Comparison of ENCODE assay signal across 13 cellular contexts in genomic region chr17:4247981-4248388, GRCh38. TPM values are rescaled to one million over a fixed set of nuclear protein-coding genes. Genes with fewer than 3 reads are reported as not detected.
DNase-seq lines count a peak whose midpoint lies in the region; ATAC-seq and TF ChIP-seq lines count a peak whose summit lies in the region.
"Had no signal": no experiment of that assay in that cellular context is flagged by ENCODE, and none has a peak within 500 bp of the region (broad histone marks: within the 10 kb centered on the region; RNA-seq: fewer than 3 reads in every experiment).

No MANE protein-coding gene starts in this region.

- DNase-seq in HCT116 (ENCODE audit: low read depth, low spot score) (peak; percentile 23), Peyer's patch (peak in 2 of 3 donors; percentile 84 to 86), psoas muscle (no peak), T-helper 1 cell (no peak), middle frontal gyrus (ENCODE audit: extremely low spot score, low spot score) (no peak)
- no peak for DNase-seq in stimulated activated CD4-positive, alpha-beta T cell treated with anti-CD3 and anti-CD28 coated beads, Interleukin-4, amount 100 ng/mL, for 4 hours
- DNase-seq: activated T-cell treated with anti-CD3 and anti-CD28 coated beads, Interleukin-2, amount 50 U/mL, for 72 hours; DMS153; midbrain; NCI-H1092; RPMI8226 had no signal

- H3K27ac ChIP-seq in HCT116 (ENCODE audit: low read depth, low read length) (peak overlapping the region; percentile 32), Peyer's patch (peak overlapping the region in 3 of 4 donors; percentile 14 to 90 (median 67)), psoas muscle (peak overlapping the region; percentile 72)

- H2AFZ ChIP-seq in HCT116 (ENCODE audit: low read depth, low read length, poor library complexity, severe bottlenecking) = no peak overlapping the region

- TF ChIP-seq POLR2A in HCT116 (IDR thresholded peaks at IDR 0.05; ENCODE audit: borderline replicate concordance, extremely low read depth, insufficient read depth, insufficient read length) = no peak
- no peak for TF ChIP-seq POLR2A in Peyer's patch (IDR thresholded peaks at IDR 0.05)

- TF ChIP-seq CTCF in HCT116 (IDR thresholded peaks at IDR 0.05 in 2 of 3, conservative IDR thresholded peaks at IDR 0.05 in 1 of 3; ENCODE audit: borderline replicate concordance in 1 of 3, insufficient read depth in 1 of 3, low read depth in 2 of 3, low read length in 2 of 3) (no peak), Peyer's patch (IDR thresholded peaks at IDR 0.05) (no peak), psoas muscle (IDR thresholded peaks at IDR 0.05) (no peak)

- RAD21 ChIA-PET in HCT116 (lab: Charles Lee; ENCODE audit: low non-redundant PET in 1 of 2, low total read pairs in 2 of 2, uncharacterized antibody in 2 of 2, unreplicated experiment in 2 of 2) = no interaction called here

- H3K36me3 ChIP-seq in HCT116 (ENCODE audit: control insufficient read depth in 1 of 2, insufficient read depth in 2 of 2, low read length in 2 of 2) (no peaks in the 10 kb centered on the region), Peyer's patch (no peaks in the 10 kb centered on the region), psoas muscle (ENCODE audit: insufficient read depth in 1 of 2, low read depth in 1 of 2) (peaks cover 0 to 5% of the 10 kb centered on the region in 2 donors)

- no peaks in the 10 kb centered on the region for H3K9me2 ChIP-seq in HCT116 (ENCODE audit: insufficient read depth)

- intact Hi-C loops in HCT116 (cut with micrococcal nuclease) = loop anchor here (1.0 kb wide), 1 partner anchor 33 kb away; no protein-coding TSS in a partner anchor
- intact Hi-C loops in psoas muscle (cut with DNase I) = loop anchor here in 1 of 2 donors (1.0 kb wide), 1 partner anchor 33 kb away; no protein-coding TSS in a partner anchor

- BruUV-seq in HCT116 (replicated peaks; lab: Mats Ljungman, UMichigan) = no TSS peak

- H3K4me3 ChIP-seq in HCT116 (replicated peaks in 1 of 2; ENCODE audit: low read depth in 1 of 2, low read length in 2 of 2) (peak overlapping the region in 1 of 2 experiments; percentile 14; a peak in 1 of 4 replicates), Peyer's patch (no peak overlapping the region), psoas muscle (peak overlapping the region; percentile 26)

- H3K27me3 ChIP-seq in HCT116 (ENCODE audit: insufficient read depth, low read length) = no peaks in the 10 kb centered on the region
- no peaks in the 10 kb centered on the region for H3K27me3 ChIP-seq in Peyer's patch
- no peaks in the 10 kb centered on the region for H3K27me3 ChIP-seq in psoas muscle (ENCODE audit: insufficient read depth in 3 of 3, low read length in 2 of 3)

- 50 to 68% (median 60%) methylated on average over 11 of the region's 11 CpGs for WGBS in psoas muscle, 3 donors

- ATAC-seq in HCT116 (peak; percentile 90), esophagus mucosa (peak; percentile 92), psoas muscle (peak; percentile 62 to 82 (median 76)), HG03139 (IDR thresholded peaks at IDR 0.05; ENCODE audit: unreplicated experiment) (no peak)
- ATAC-seq: activated T-cell treated with anti-CD3 and anti-CD28 coated beads, Interleukin-2, amount 50 U/mL, for 72 hours had no signal

- H3K4me2 ChIP-seq in HCT116 (ENCODE audit: low read length) = peak overlapping the region; percentile 71

- H3K9me3 ChIP-seq in HCT116 (ENCODE audit: control insufficient read depth in 1 of 2, insufficient read depth in 1 of 2, low read depth in 1 of 2, low read length in 2 of 2) = no peaks in the 10 kb centered on the region
- H3K9me3 ChIP-seq in Peyer's patch = no peaks in the 10 kb centered on the region
- H3K9me3 ChIP-seq in psoas muscle = no peaks in the 10 kb centered on the region

- H3K4me1 ChIP-seq in HCT116 (ENCODE audit: control insufficient read depth in 1 of 2, insufficient read depth in 2 of 2, low read length in 2 of 2) = peaks cover 20 to 27% of the 10 kb centered on the region in 2 experiments
- H3K4me1 ChIP-seq in Peyer's patch = peaks cover 0 to 36% (median 0%) of the 10 kb centered on the region in 4 donors
- H3K4me1 ChIP-seq in psoas muscle = peaks cover 51% of the 10 kb centered on the region

- CTCF ChIA-PET in HCT116 (lab: Charles Lee) = interaction anchor here (0.8 to 5.1 kb wide), 3 partner anchors 9 to 32 kb away, joined by 3 to 35 read pairs (median 31); no protein-coding TSS in a partner anchor

- H3K9ac ChIP-seq in HCT116 (ENCODE audit: low read length) = peak overlapping the region; percentile 42

- peaks cover 13% of the 10 kb centered on the region; the same call in 1 of the 2 replicates for H4K20me1 ChIP-seq in HCT116 (ENCODE audit: insufficient read depth)

- TF ChIP-seq RAD21 in HCT116 (IDR thresholded peaks at IDR 0.05; ENCODE audit: low read depth) = no peak

- H3K79me2 ChIP-seq in HCT116 (ENCODE audit: insufficient read depth, low read length) = peaks cover 88% of the 10 kb centered on the region

- POLR2A ChIA-PET in HCT116 (lab: Charles Lee) = no interaction called here

TF ChIP-seq in HCT116, 20 proteins besides CTCF, POLR2A, EP300 and RAD21:
- TF ChIP-seq ZBTB33 (IDR thresholded peaks at IDR 0.05; ENCODE audit: extremely low read depth, insufficient replicate concordance, low read length) (no peak), ZNF274 (IDR thresholded peaks at IDR 0.05; ENCODE audit: low read depth, low read length) (no peak), YY1 (IDR thresholded peaks at IDR 0.05; ENCODE audit: extremely low read depth, insufficient replicate concordance, low read depth, low read length) (no peak), SP1 (IDR thresholded peaks at IDR 0.05; ENCODE audit: low read depth) (no peak), SIN3A (IDR thresholded peaks at IDR 0.05; ENCODE audit: low read depth) (no peak), ELF1 (IDR thresholded peaks at IDR 0.05; ENCODE audit: borderline replicate concordance, low read depth) (no peak), EZH2phosphoT487 (IDR thresholded peaks at IDR 0.05; ENCODE audit: borderline replicate concordance) (no peak), JUND (IDR thresholded peaks at IDR 0.05) (no peak), EGR1 (IDR thresholded peaks at IDR 0.05; ENCODE audit: low read depth) (no peak), ZFX (IDR thresholded peaks at IDR 0.05) (no peak), MAX (IDR thresholded peaks at IDR 0.05) (no peak; the same call in 1 of the 2 replicates), SRF (IDR thresholded peaks at IDR 0.05; ENCODE audit: low read depth) (no peak), FOSL1 (IDR thresholded peaks at IDR 0.05; ENCODE audit: low read depth) (no peak; the same call in 1 of the 2 replicates)
- TF ChIP-seq, protein P1, sequence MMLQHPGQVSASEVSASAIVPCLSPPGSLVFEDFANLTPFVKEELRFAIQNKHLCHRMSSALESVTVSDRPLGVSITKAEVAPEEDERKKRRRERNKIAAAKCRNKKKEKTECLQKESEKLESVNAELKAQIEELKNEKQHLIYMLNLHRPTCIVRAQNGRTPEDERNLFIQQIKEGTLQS (IDR thresholded peaks at IDR 0.05) = no peak
- TF ChIP-seq, protein P2, sequence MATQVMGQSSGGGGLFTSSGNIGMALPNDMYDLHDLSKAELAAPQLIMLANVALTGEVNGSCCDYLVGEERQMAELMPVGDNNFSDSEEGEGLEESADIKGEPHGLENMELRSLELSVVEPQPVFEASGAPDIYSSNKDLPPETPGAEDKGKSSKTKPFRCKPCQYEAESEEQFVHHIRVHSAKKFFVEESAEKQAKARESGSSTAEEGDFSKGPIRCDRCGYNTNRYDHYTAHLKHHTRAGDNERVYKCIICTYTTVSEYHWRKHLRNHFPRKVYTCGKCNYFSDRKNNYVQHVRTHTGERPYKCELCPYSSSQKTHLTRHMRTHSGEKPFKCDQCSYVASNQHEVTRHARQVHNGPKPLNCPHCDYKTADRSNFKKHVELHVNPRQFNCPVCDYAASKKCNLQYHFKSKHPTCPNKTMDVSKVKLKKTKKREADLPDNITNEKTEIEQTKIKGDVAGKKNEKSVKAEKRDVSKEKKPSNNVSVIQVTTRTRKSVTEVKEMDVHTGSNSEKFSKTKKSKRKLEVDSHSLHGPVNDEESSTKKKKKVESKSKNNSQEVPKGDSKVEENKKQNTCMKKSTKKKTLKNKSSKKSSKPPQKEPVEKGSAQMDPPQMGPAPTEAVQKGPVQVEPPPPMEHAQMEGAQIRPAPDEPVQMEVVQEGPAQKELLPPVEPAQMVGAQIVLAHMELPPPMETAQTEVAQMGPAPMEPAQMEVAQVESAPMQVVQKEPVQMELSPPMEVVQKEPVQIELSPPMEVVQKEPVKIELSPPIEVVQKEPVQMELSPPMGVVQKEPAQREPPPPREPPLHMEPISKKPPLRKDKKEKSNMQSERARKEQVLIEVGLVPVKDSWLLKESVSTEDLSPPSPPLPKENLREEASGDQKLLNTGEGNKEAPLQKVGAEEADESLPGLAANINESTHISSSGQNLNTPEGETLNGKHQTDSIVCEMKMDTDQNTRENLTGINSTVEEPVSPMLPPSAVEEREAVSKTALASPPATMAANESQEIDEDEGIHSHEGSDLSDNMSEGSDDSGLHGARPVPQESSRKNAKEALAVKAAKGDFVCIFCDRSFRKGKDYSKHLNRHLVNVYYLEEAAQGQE (IDR thresholded peaks at IDR 0.05; ENCODE audit: low read depth) = no peak

RNA-seq across cellular contexts. Expression of gene ANKFY1, which starts 15.8 kb away (rescaled TPM):
- 38.9 TPM for total RNA-seq in HCT116 (2021; ENCODE audit: unreplicated experiment)
- 15.0 and 16.4 TPM in 2 replicates for polyA plus RNA-seq in HCT116 (2012)
- 10 to 100 TPM; 40.8 to 57.1 (median 48.5) TPM for total RNA-seq in Peyer's patch
- 31.6 TPM for total RNA-seq in esophagus mucosa
- total RNA-seq in psoas muscle = 10 to 100 TPM; 12.8 to 18.8 (median 16.5) TPM
- polyA plus RNA-seq in psoas muscle = 10 to 100 TPM in 1 of 3 donors, 1 to 10 TPM in 2; 5.7 to 11.1 (median 6.0) TPM

Comparison
In these comparisons a context has a peak if more than half of its experiments do, and no peak if none do; other contexts are left out.
1. DNase-seq: peak in HCT116 (single experiment) and Peyer's patch (2 of 3); none in psoas muscle (0 of 2), T-helper 1 cell (0 of 5), middle frontal gyrus (single experiment) and stimulated activated CD4-positive, alpha-beta T cell treated with anti-CD3 and anti-CD28 coated beads, Interleukin-4, amount 100 ng/mL, for 4 hours (0 of 2).
2. Peak in every context shown above with its lines, with median percentiles within 50 percentile points of each other: H3K27ac ChIP-seq.